ENCODE assay signal across 8 cellular contexts in genomic region chr4:41146716-41147506, GRCh38.
DNase-seq lines count a peak whose midpoint lies in the region; ATAC-seq and TF ChIP-seq lines count a peak whose summit lies in the region.

No MANE protein-coding gene starts in this region.

- peak overlapping the region; percentile 81 for H3K27ac Mint-ChIP-seq in GM23338
- no peak overlapping the region for H3K27ac Mint-ChIP-seq in activated CD4-positive, alpha-beta memory T cell treated with anti-CD3 and anti-CD28 coated beads for 36 hours
- no peak overlapping the region for H3K27ac Mint-ChIP-seq in activated naive CD4-positive, alpha-beta T cell treated with anti-CD3 and anti-CD28 coated beads, Interleukin-2, amount 50 U/mL, for 72 hours

- H2AFZ ChIP-seq in GM23338: no peak overlapping the region

- H3K4me3 Mint-ChIP-seq in GM23338: no peak overlapping the region
- no peak overlapping the region for H3K4me3 Mint-ChIP-seq in activated CD4-positive, alpha-beta memory T cell treated with anti-CD3 and anti-CD28 coated beads for 36 hours

- peaks cover 2% of the 10 kb centered on the region; the same call in 1 of the 3 replicates for H3K36me3 Mint-ChIP-seq in GM23338 (ENCODE audit: low read depth)
- H3K36me3 Mint-ChIP-seq in activated CD4-positive, alpha-beta memory T cell treated with anti-CD3 and anti-CD28 coated beads for 36 hours: no peaks in the 10 kb centered on the region
- no peaks in the 10 kb centered on the region for H3K36me3 Mint-ChIP-seq in activated naive CD4-positive, alpha-beta T cell treated with anti-CD3 and anti-CD28 coated beads, Interleukin-2, amount 50 U/mL, for 72 hours

- POLR2A ChIA-PET in activated CD4-positive, alpha-beta memory T cell treated with anti-CD3 and anti-CD28 coated beads for 36 hours (lab: Charles Lee): no interaction called here

- ATAC-seq in GM23338: peak; percentile 86
- peak; percentile 20 to 29 for ATAC-seq in right cardiac atrium
- no peak for ATAC-seq in activated naive CD4-positive, alpha-beta T cell treated with anti-CD3 and anti-CD28 coated beads, Interleukin-2, amount 50 U/mL, for 72 hours

- DNase-seq in GM23338 (ENCODE audit: low spot score) (peak; percentile 48), astrocyte of the spinal cord (ENCODE audit: low read depth, low spot score) (peak; percentile 67), right cardiac atrium (peak; percentile 37 to 70 (median 60)), SHP77 (lab: John Stamatoyannopoulos, UW) (no peak)
- no peak for DNase-seq in activated CD4-positive, alpha-beta memory T cell treated with anti-CD3 and anti-CD28 coated beads for 36 hours
- DNase-seq in activated naive CD4-positive, alpha-beta T cell treated with anti-CD3 and anti-CD28 coated beads, Interleukin-2, amount 50 U/mL, for 72 hours (ENCODE audit: low spot score in 2 of 2): no peak
- DNase-seq in activated T-cell treated with anti-CD3 and anti-CD28 coated beads, Interleukin-2, amount 50 U/mL, for 48 hours: no peak

- peaks cover 25% of the 10 kb centered on the region for H3K4me1 ChIP-seq in GM23338 (ENCODE audit: insufficient read depth)
- H3K4me1 ChIP-seq in right cardiac atrium (ENCODE audit: control insufficient read depth, insufficient read depth, low read length): peaks cover 11% of the 10 kb centered on the region
- H3K4me1 ChIP-seq in rectal smooth muscle tissue (ENCODE audit: control insufficient read depth, insufficient read depth, low read length): peaks cover 27% of the 10 kb centered on the region

- peaks cover 50% of the 10 kb centered on the region for H3K79me2 ChIP-seq in GM23338 (replicated peaks; ENCODE audit: insufficient read depth)

- H3K36me3 ChIP-seq in GM23338 (ENCODE audit: insufficient read depth): no peaks in the 10 kb centered on the region
- no peaks in the 10 kb centered on the region for H3K36me3 ChIP-seq in rectal smooth muscle tissue (ENCODE audit: control insufficient read depth, insufficient read depth, low read length)

- 68% methylated on average over 14 of the region's 14 CpGs for WGBS in right cardiac atrium

- no peaks in the 10 kb centered on the region for H3F3A ChIP-seq in GM23338 (replicated peaks; ENCODE audit: low read depth)

- CTCF ChIA-PET in activated CD4-positive, alpha-beta memory T cell treated with anti-CD3 and anti-CD28 coated beads for 36 hours (lab: Charles Lee): no interaction called here

- intact Hi-C loops in right cardiac atrium (cut with DNase I): loop anchor here in 2 of 4 donors (10.0 kb wide), 1 partner anchor 58 kb away; no protein-coding TSS in a partner anchor
- intact Hi-C loops in activated CD4-positive, alpha-beta memory T cell treated with anti-CD3 and anti-CD28 coated beads for 36 hours (cut with micrococcal nuclease): no loop called here

- H3K27me3 ChIP-seq in GM23338 (ENCODE audit: insufficient read depth): no peaks in the 10 kb centered on the region
- H3K27me3 ChIP-seq in right cardiac atrium (ENCODE audit: control insufficient read depth, insufficient read depth): no peaks in the 10 kb centered on the region
- no peaks in the 10 kb centered on the region for H3K27me3 ChIP-seq in rectal smooth muscle tissue (ENCODE audit: control insufficient read depth, insufficient read depth, low read length)

- TF ChIP-seq CTCF in GM23338 (conservative IDR thresholded peaks at IDR 0.05; ENCODE audit: low read depth in 2 of 2): no peak
- no peak for TF ChIP-seq CTCF in astrocyte of the spinal cord (IDR thresholded peaks at IDR 0.05; ENCODE audit: low read depth, low read length)

- no peaks in the 10 kb centered on the region for H3K9me2 ChIP-seq in GM23338 (ENCODE audit: insufficient read depth)

- H4K20me1 ChIP-seq in GM23338 (replicated peaks; ENCODE audit: insufficient read depth): no peaks in the 10 kb centered on the region

- no peaks in the 10 kb centered on the region for H3K9me3 ChIP-seq in right cardiac atrium (ENCODE audit: control insufficient read depth, low read length)

- peaks cover 26% of the 10 kb centered on the region for H3K4me1 Mint-ChIP-seq in GM23338
- no peaks in the 10 kb centered on the region for H3K4me1 Mint-ChIP-seq in activated CD4-positive, alpha-beta memory T cell treated with anti-CD3 and anti-CD28 coated beads for 36 hours (ENCODE audit: low read depth)

- no peak overlapping the region for H3K9ac ChIP-seq in rectal smooth muscle tissue (ENCODE audit: low read length)

- in situ Hi-C loops in astrocyte of the spinal cord (cut with HindIII; ENCODE audit: low sequenced_read_pairs): no loop called here

- peak overlapping the region; percentile 21 for H3K27ac ChIP-seq in GM23338 (ENCODE audit: low read depth)
- H3K27ac ChIP-seq in right cardiac atrium (ENCODE audit: low read length): peak overlapping the region; percentile 64
- H3K27ac ChIP-seq in rectal smooth muscle tissue (ENCODE audit: low read depth, low read length): peak overlapping the region; percentile 32

- H3K4me3 ChIP-seq in GM23338 (no peak overlapping the region), astrocyte of the spinal cord (ENCODE audit: low read depth, low read length) (no peak overlapping the region), right cardiac atrium (ENCODE audit: low read length) (no peak overlapping the region), rectal smooth muscle tissue (ENCODE audit: low read length) (no peak overlapping the region)

- H3K9me3 Mint-ChIP-seq in GM23338: no peaks in the 10 kb centered on the region
- no peaks in the 10 kb centered on the region for H3K9me3 Mint-ChIP-seq in activated CD4-positive, alpha-beta memory T cell treated with anti-CD3 and anti-CD28 coated beads for 36 hours
- no peaks in the 10 kb centered on the region for H3K9me3 Mint-ChIP-seq in activated naive CD4-positive, alpha-beta T cell treated with anti-CD3 and anti-CD28 coated beads, Interleukin-2, amount 50 U/mL, for 72 hours

- H3K27me3 Mint-ChIP-seq in GM23338 (ENCODE audit: insufficient read depth, low read depth, poor library complexity): no peaks in the 10 kb centered on the region
- peaks cover 3% of the 10 kb centered on the region for H3K27me3 Mint-ChIP-seq in activated CD4-positive, alpha-beta memory T cell treated with anti-CD3 and anti-CD28 coated beads for 36 hours

- 0 out of 2 replicates have a peak overlapping the region, but pooled peaks have one; percentile 2 for H3K4me2 ChIP-seq in GM23338

TF ChIP-seq in GM23338, 12 proteins besides CTCF, POLR2A, EP300 and RAD21 (continues in another document):
- TF ChIP-seq, protein P1, sequence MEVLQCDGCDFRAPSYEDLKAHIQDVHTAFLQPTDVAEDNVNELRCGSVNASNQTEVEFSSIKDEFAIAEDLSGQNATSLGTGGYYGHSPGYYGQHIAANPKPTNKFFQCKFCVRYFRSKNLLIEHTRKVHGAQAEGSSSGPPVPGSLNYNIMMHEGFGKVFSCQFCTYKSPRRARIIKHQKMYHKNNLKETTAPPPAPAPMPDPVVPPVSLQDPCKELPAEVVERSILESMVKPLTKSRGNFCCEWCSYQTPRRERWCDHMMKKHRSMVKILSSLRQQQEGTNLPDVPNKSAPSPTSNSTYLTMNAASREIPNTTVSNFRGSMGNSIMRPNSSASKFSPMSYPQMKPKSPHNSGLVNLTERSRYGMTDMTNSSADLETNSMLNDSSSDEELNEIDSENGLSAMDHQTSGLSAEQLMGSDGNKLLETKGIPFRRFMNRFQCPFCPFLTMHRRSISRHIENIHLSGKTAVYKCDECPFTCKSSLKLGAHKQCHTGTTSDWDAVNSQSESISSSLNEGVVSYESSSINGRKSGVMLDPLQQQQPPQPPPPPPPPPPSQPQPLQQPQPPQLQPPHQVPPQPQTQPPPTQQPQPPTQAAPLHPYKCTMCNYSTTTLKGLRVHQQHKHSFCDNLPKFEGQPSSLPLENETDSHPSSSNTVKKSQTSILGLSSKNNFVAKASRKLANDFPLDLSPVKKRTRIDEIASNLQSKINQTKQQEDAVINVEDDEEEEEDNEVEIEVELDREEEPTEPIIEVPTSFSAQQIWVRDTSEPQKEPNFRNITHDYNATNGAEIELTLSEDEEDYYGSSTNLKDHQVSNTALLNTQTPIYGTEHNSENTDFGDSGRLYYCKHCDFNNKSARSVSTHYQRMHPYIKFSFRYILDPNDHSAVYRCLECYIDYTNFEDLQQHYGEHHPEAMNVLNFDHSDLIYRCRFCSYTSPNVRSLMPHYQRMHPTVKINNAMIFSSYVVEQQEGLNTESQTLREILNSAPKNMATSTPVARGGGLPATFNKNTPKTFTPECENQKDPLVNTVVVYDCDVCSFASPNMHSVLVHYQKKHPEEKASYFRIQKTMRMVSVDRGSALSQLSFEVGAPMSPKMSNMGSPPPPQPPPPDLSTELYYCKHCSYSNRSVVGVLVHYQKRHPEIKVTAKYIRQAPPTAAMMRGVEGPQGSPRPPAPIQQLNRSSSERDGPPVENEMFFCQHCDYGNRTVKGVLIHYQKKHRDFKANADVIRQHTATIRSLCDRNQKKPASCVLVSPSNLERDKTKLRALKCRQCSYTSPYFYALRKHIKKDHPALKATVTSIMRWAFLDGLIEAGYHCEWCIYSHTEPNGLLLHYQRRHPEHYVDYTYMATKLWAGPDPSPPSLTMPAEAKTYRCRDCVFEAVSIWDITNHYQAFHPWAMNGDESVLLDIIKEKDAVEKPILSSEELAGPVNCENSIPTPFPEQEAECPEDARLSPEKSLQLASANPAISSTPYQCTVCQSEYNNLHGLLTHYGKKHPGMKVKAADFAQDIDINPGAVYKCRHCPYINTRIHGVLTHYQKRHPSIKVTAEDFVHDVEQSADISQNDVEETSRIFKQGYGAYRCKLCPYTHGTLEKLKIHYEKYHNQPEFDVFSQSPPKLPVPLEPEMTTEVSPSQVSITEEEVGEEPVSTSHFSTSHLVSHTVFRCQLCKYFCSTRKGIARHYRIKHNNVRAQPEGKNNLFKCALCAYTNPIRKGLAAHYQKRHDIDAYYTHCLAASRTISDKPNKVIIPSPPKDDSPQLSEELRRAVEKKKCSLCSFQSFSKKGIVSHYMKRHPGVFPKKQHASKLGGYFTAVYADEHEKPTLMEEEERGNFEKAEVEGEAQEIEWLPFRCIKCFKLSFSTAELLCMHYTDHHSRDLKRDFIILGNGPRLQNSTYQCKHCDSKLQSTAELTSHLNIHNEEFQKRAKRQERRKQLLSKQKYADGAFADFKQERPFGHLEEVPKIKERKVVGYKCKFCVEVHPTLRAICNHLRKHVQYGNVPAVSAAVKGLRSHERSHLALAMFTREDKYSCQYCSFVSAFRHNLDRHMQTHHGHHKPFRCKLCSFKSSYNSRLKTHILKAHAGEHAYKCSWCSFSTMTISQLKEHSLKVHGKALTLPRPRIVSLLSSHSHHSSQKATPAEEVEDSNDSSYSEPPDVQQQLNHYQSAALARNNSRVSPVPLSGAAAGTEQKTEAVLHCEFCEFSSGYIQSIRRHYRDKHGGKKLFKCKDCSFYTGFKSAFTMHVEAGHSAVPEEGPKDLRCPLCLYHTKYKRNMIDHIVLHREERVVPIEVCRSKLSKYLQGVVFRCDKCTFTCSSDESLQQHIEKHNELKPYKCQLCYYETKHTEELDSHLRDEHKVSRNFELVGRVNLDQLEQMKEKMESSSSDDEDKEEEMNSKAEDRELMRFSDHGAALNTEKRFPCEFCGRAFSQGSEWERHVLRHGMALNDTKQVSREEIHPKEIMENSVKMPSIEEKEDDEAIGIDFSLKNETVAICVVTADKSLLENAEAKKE (CRISPR knock-in tag; IDR thresholded peaks at IDR 0.05): no peak
- TF ChIP-seq ZNF114 (CRISPR knock-in tag; IDR thresholded peaks at IDR 0.05): no peak
- no peak for TF ChIP-seq NANOG (IDR thresholded peaks at IDR 0.05; ENCODE audit: borderline replicate concordance)
- TF ChIP-seq CREB1 (CRISPR knock-in tag; IDR thresholded peaks at IDR 0.05; ENCODE audit: low read depth): no peak

Comparison
In these comparisons a context has a peak if more than half of its experiments do, and no peak if none do; other contexts are left out.
1. ATAC-seq: peak in GM23338 (single experiment) and right cardiac atrium (2 of 2); none in activated naive CD4-positive, alpha-beta T cell treated with anti-CD3 and anti-CD28 coated beads, Interleukin-2, amount 50 U/mL, for 72 hours (0 of 2).
2. DNase-seq: peak in GM23338 (single experiment), astrocyte of the spinal cord (single experiment) and right cardiac atrium (3 of 3); none in activated CD4-positive, alpha-beta memory T cell treated with anti-CD3 and anti-CD28 coated beads for 36 hours (single experiment), activated naive CD4-positive, alpha-beta T cell treated with anti-CD3 and anti-CD28 coated beads, Interleukin-2, amount 50 U/mL, for 72 hours (0 of 2), SHP77 (0 of 2) and activated T-cell treated with anti-CD3 and anti-CD28 coated beads, Interleukin-2, amount 50 U/mL, for 48 hours (0 of 2).
3. Peak in every context shown above with its lines, with median percentiles within 50 percentile points of each other: H3K27ac ChIP-seq.